ENCODE assay signal across 8 cellular contexts in genomic region chr6:34154668-34155447, GRCh38. TPM values are rescaled to one million over a fixed set of nuclear protein-coding genes. Genes with fewer than 3 reads are reported as not detected.
DNase-seq lines count a peak whose midpoint lies in the region; ATAC-seq and TF ChIP-seq lines count a peak whose summit lies in the region.

No MANE protein-coding gene starts in this region.

- peak; percentile 40 for DNase-seq in CD14-positive monocyte (ENCODE audit: low spot score)
- peak; percentile 63 to 68 for DNase-seq in SJCRH30
- peak; percentile 67 for DNase-seq in activated naive CD4-positive, alpha-beta T cell treated with anti-CD3 and anti-CD28 coated beads for 36 hours
- peak; percentile 59 to 75 for DNase-seq in cardiac muscle cell (ENCODE audit: low read depth in 1 of 2, low spot score in 1 of 2)

- TF ChIP-seq CTCF in CD14-positive monocyte (IDR thresholded peaks at IDR 0.05) = peak; percentile 94
- peak; percentile 95 for TF ChIP-seq CTCF in HEK293 (tag by site-specific recombination; IDR thresholded peaks at IDR 0.05)
- peak; percentile 97 for TF ChIP-seq CTCF in cardiac muscle cell (IDR thresholded peaks at IDR 0.05; ENCODE audit: low read depth, low read length)

- H3K9me3 ChIP-seq in HEK293 (ENCODE audit: control insufficient read depth, insufficient read depth, low read depth, low read length) (no peaks in the 10 kb centered on the region), SJCRH30 (replicated peaks) (no peaks in the 10 kb centered on the region), cardiac muscle cell (ENCODE audit: low read depth) (no peaks in the 10 kb centered on the region)

- H3K36me3 ChIP-seq in HEK293 (ENCODE audit: control insufficient read depth in 2 of 2, insufficient read depth in 1 of 2, low read length in 2 of 2) (no peaks in the 10 kb centered on the region), SJCRH30 (no peaks in the 10 kb centered on the region), cardiac muscle cell (no peaks in the 10 kb centered on the region), rectal smooth muscle tissue (ENCODE audit: control insufficient read depth, insufficient read depth, low read length) (no peaks in the 10 kb centered on the region)

- no peak overlapping the region for H3K9ac ChIP-seq in rectal smooth muscle tissue (ENCODE audit: low read length)

- no peaks in the 10 kb centered on the region for H3K4me1 ChIP-seq in HEK293 (ENCODE audit: control insufficient read depth, insufficient read depth, low read length)
- 0 out of 2 replicates have a peak, but pooled peaks cover 4% of the 10 kb centered on the region for H3K4me1 ChIP-seq in SJCRH30
- H3K4me1 ChIP-seq in cardiac muscle cell (ENCODE audit: low read depth) = no peaks in the 10 kb centered on the region
- H3K4me1 ChIP-seq in rectal smooth muscle tissue (ENCODE audit: control insufficient read depth, insufficient read depth, low read length) = no peaks in the 10 kb centered on the region

- POLR2A ChIA-PET in HEK293 (lab: Yijun Ruan, JAX) = interaction anchor here (1.5 kb wide), 1 partner anchor 100 kb away, joined by 3 read pairs; no protein-coding TSS in a partner anchor

- peaks cover 0 to 15% (median 10%) of the 10 kb centered on the region in 7 donors for H3K9me3 Mint-ChIP-seq in CD14-positive monocyte
- H3K9me3 Mint-ChIP-seq in activated naive CD4-positive, alpha-beta T cell treated with anti-CD3 and anti-CD28 coated beads for 36 hours = peaks cover 8% of the 10 kb centered on the region

- H3K27me3 ChIP-seq in SJCRH30 = peaks cover 11% of the 10 kb centered on the region
- H3K27me3 ChIP-seq in cardiac muscle cell = peaks cover 69% of the 10 kb centered on the region
- peaks cover 27% of the 10 kb centered on the region for H3K27me3 ChIP-seq in rectal smooth muscle tissue (ENCODE audit: control insufficient read depth, insufficient read depth, low read length)

- H3K4me3 ChIP-seq in HEK293 (ENCODE audit: low read depth, low read length) (peak overlapping the region; percentile 20), SJCRH30 (peak overlapping the region; percentile 29; the same call in 1 of the 2 replicates), cardiac muscle cell (peak overlapping the region; percentile 1), rectal smooth muscle tissue (ENCODE audit: low read length) (peak overlapping the region; percentile 49)

- no peak overlapping the region for H3K27ac Mint-ChIP-seq in CD14-positive monocyte
- no peak overlapping the region for H3K27ac Mint-ChIP-seq in activated naive CD4-positive, alpha-beta T cell treated with anti-CD3 and anti-CD28 coated beads for 36 hours

- H3K4me3 Mint-ChIP-seq in CD14-positive monocyte = peak overlapping the region in 1 of 2 donors; percentile 77
- no peak overlapping the region for H3K4me3 Mint-ChIP-seq in activated naive CD4-positive, alpha-beta T cell treated with anti-CD3 and anti-CD28 coated beads for 36 hours

- intact Hi-C loops in CD14-positive monocyte (cut with micrococcal nuclease) = loop anchor here (5.0 to 10.0 kb wide), 2 partner anchors 98 to 380 kb away; no protein-coding TSS in a partner anchor
- intact Hi-C loops in activated naive CD4-positive, alpha-beta T cell treated with anti-CD3 and anti-CD28 coated beads for 36 hours (cut with micrococcal nuclease) = loop anchor here (1.0 to 10.0 kb wide), 5 partner anchors 100 to 440 kb away; partner anchors contain the start of genes IP6K3 and UQCC2

- peaks cover 42 to 80% (median 63%) of the 10 kb centered on the region in 3 donors for H3K27me3 Mint-ChIP-seq in CD14-positive monocyte (ENCODE audit: low read depth in 3 of 3)
- peaks cover 35% of the 10 kb centered on the region for H3K27me3 Mint-ChIP-seq in activated naive CD4-positive, alpha-beta T cell treated with anti-CD3 and anti-CD28 coated beads for 36 hours (ENCODE audit: low read depth)

- CTCF ChIA-PET in HEK293 (lab: Yijun Ruan, JAX) = interaction anchor here (0.6 to 8.7 kb wide), 44 partner anchors 9 to 879 kb away, joined by 3 to 120 read pairs (median 4); partner anchors contain the start of genes GRM4 and UQCC2
- CTCF ChIA-PET in activated naive CD4-positive, alpha-beta T cell treated with anti-CD3 and anti-CD28 coated beads for 36 hours (lab: Charles Lee) = interaction anchor here (0.7 to 5.6 kb wide), 18 partner anchors 8 to 481 kb away, joined by 3 to 58 read pairs (median 3); no protein-coding TSS in a partner anchor

- peaks cover 4% of the 10 kb centered on the region for H3K4me1 Mint-ChIP-seq in CD14-positive monocyte
- peaks cover 8% of the 10 kb centered on the region for H3K4me1 Mint-ChIP-seq in activated naive CD4-positive, alpha-beta T cell treated with anti-CD3 and anti-CD28 coated beads for 36 hours (ENCODE audit: low read depth)

- H3K36me3 Mint-ChIP-seq in CD14-positive monocyte = peaks cover 0 to 3% of the 10 kb centered on the region in 2 donors
- no peaks in the 10 kb centered on the region for H3K36me3 Mint-ChIP-seq in activated naive CD4-positive, alpha-beta T cell treated with anti-CD3 and anti-CD28 coated beads for 36 hours (ENCODE audit: low read depth)

- ATAC-seq in HG03095 (IDR thresholded peaks at IDR 0.05; ENCODE audit: unreplicated experiment) (no peak), HG03571 (IDR thresholded peaks at IDR 0.05; ENCODE audit: unreplicated experiment) (no peak)

- H3K27ac ChIP-seq in HEK293 (ENCODE audit: extremely low read depth, low read depth, low read length) (no peak overlapping the region), SJCRH30 (no peak overlapping the region), cardiac muscle cell (no peak overlapping the region), rectal smooth muscle tissue (ENCODE audit: low read depth, low read length) (no peak overlapping the region)

TF ChIP-seq in HEK293, 187 proteins besides CTCF, POLR2A, EP300 and RAD21 (continues in another document):
- TF ChIP-seq ZFP37 (tag by site-specific recombination; IDR thresholded peaks at IDR 0.05) (no peak), ZNF558 (tag by site-specific recombination; IDR thresholded peaks at IDR 0.05) (no peak), ZNF266 (tag by site-specific recombination; IDR thresholded peaks at IDR 0.05; ENCODE audit: low read depth) (no peak), HOXD13 (CRISPR knock-in tag; IDR thresholded peaks at IDR 0.05; ENCODE audit: borderline replicate concordance) (no peak), KLF1 (tag by site-specific recombination; IDR thresholded peaks at IDR 0.05) (peak; percentile 91), ZFHX2 (tag by site-specific recombination; conservative IDR thresholded peaks at IDR 0.05) (peak; percentile 94), ZNF324 (tag by site-specific recombination; IDR thresholded peaks at IDR 0.05) (no peak), ZNF624 (tag by site-specific recombination; IDR thresholded peaks at IDR 0.05) (no peak), GLIS1 (tag by site-specific recombination; IDR thresholded peaks at IDR 0.05) (0 out of 2 replicates have a peak, but pooled peaks have one; percentile 27), ZXDB (tag by site-specific recombination; IDR thresholded peaks at IDR 0.05) (no peak), FEZF1 (tag by site-specific recombination; IDR thresholded peaks at IDR 0.05) (no peak), ZBTB1 (tag by site-specific recombination; IDR thresholded peaks at IDR 0.05) (no peak), ZNF544 (tag by site-specific recombination; IDR thresholded peaks at IDR 0.05) (no peak), RBAK (tag by site-specific recombination; IDR thresholded peaks at IDR 0.05) (no peak), ZNF677 (tag by site-specific recombination; IDR thresholded peaks at IDR 0.05) (no peak), ZBTB8A (tag by site-specific recombination; IDR thresholded peaks at IDR 0.05) (peak; percentile 47), ZNF664 (tag by site-specific recombination; IDR thresholded peaks at IDR 0.05) (no peak), ZNF292 (tag by site-specific recombination; IDR thresholded peaks at IDR 0.05; ENCODE audit: borderline replicate concordance, low read depth) (no peak), ZNF654 (tag by site-specific recombination; IDR thresholded peaks at IDR 0.05; ENCODE audit: low read depth) (peak; percentile 70), ZNF394 (tag by site-specific recombination; IDR thresholded peaks at IDR 0.05; ENCODE audit: borderline replicate concordance) (no peak), BCL11A (tag by site-specific recombination; IDR thresholded peaks at IDR 0.05; ENCODE audit: low read depth) (no peak), ZNF138 (tag by site-specific recombination; IDR thresholded peaks at IDR 0.05; ENCODE audit: borderline replicate concordance) (no peak), ZNF548 (tag by site-specific recombination; IDR thresholded peaks at IDR 0.05) (no peak)
- TF ChIP-seq, protein P1, sequence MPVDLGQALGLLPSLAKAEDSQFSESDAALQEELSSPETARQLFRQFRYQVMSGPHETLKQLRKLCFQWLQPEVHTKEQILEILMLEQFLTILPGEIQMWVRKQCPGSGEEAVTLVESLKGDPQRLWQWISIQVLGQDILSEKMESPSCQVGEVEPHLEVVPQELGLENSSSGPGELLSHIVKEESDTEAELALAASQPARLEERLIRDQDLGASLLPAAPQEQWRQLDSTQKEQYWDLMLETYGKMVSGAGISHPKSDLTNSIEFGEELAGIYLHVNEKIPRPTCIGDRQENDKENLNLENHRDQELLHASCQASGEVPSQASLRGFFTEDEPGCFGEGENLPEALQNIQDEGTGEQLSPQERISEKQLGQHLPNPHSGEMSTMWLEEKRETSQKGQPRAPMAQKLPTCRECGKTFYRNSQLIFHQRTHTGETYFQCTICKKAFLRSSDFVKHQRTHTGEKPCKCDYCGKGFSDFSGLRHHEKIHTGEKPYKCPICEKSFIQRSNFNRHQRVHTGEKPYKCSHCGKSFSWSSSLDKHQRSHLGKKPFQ (tag by site-specific recombination; IDR thresholded peaks at IDR 0.05) = no peak
- TF ChIP-seq, protein P2, sequence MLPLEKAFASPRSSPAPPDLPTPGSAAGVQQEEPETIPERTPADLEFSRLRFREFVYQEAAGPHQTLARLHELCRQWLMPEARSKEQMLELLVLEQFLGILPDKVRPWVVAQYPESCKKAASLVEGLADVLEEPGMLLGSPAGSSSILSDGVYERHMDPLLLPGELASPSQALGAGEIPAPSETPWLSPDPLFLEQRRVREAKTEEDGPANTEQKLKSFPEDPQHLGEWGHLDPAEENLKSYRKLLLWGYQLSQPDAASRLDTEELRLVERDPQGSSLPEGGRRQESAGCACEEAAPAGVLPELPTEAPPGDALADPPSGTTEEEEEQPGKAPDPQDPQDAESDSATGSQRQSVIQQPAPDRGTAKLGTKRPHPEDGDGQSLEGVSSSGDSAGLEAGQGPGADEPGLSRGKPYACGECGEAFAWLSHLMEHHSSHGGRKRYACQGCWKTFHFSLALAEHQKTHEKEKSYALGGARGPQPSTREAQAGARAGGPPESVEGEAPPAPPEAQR (tag by site-specific recombination; IDR thresholded peaks at IDR 0.05) = no peak

RNA-seq across cellular contexts. Expression of gene GRM4, which starts 9.0 kb away (rescaled TPM):
- polyA plus RNA-seq in CD14-positive monocyte = not detected
- 0.06 and 0.08 TPM in 2 replicates for total RNA-seq in SJCRH30 (2014; rRNA removed; shearing (Covaris generic))
- under 1 TPM in 1 of 2 experiments, not detected in 1; 0.27 TPM for total RNA-seq in activated naive CD4-positive, alpha-beta T cell treated with anti-CD3 and anti-CD28 coated beads for 36 hours
- 0.25 and 0.42 TPM in 2 replicates for total RNA-seq in cardiac muscle cell
- polyA plus RNA-seq in cardiac muscle cell = 0.22 and 0.31 TPM in 2 replicates
